Comparison of ENCODE assay signal across 1 cellular context in genomic region chr17:68820825-68821481, GRCh38.
TF ChIP-seq lines count a peak whose summit lies in the region.

No MANE protein-coding gene starts in this region.

TF ChIP-seq in HepG2, 621 proteins besides CTCF, POLR2A, EP300 and RAD21 (continued from another document and continues in another):
- TF ChIP-seq GPBP1L1 (CRISPR knock-in tag; IDR thresholded peaks at IDR 0.05) (no peak), PLSCR1 (CRISPR knock-in tag; IDR thresholded peaks at IDR 0.05; ENCODE audit: borderline replicate concordance) (no peak), MLXIP (CRISPR knock-in tag; IDR thresholded peaks at IDR 0.05; ENCODE audit: borderline replicate concordance) (peak; percentile 83), ZNF687 (CRISPR knock-in tag; IDR thresholded peaks at IDR 0.05) (peak; percentile 38; the same call in 1 of the 2 replicates), ZNF678 (CRISPR knock-in tag; IDR thresholded peaks at IDR 0.05) (no peak), PCBP1 (IDR thresholded peaks at IDR 0.05; ENCODE audit: borderline replicate concordance, low read depth, low read length) (no peak), ZNF20 (CRISPR knock-in tag; IDR thresholded peaks at IDR 0.05) (no peak), JUN (CRISPR knock-in tag; IDR thresholded peaks at IDR 0.05) (peak; percentile 79; the same call in 1 of the 2 replicates), CERS6 (CRISPR knock-in tag; IDR thresholded peaks at IDR 0.05) (no peak), SP1 (IDR thresholded peaks at IDR 0.05) (no peak), SP1 (CRISPR knock-in tag; IDR thresholded peaks at IDR 0.05) (no peak), ZBTB8A (CRISPR knock-in tag; IDR thresholded peaks at IDR 0.05; ENCODE audit: borderline replicate concordance, low read depth) (no peak), KIAA2018 (CRISPR knock-in tag; IDR thresholded peaks at IDR 0.05; ENCODE audit: borderline replicate concordance) (no peak), REL (CRISPR knock-in tag; conservative IDR thresholded peaks at IDR 0.05) (no peak), SMAD9 (CRISPR knock-in tag; IDR thresholded peaks at IDR 0.05) (no peak), FOSL2 (CRISPR knock-in tag; IDR thresholded peaks at IDR 0.05) (peak; percentile 94), SOX6 (IDR thresholded peaks at IDR 0.05) (no peak), SOX6 (CRISPR knock-in tag; IDR thresholded peaks at IDR 0.05) (peak; percentile 93), ATF2 (CRISPR knock-in tag; IDR thresholded peaks at IDR 0.05) (peak; percentile 81; the same call in 1 of the 2 replicates), FOXM1 (CRISPR knock-in tag; IDR thresholded peaks at IDR 0.05) (no peak), SYNCRIP (IDR thresholded peaks at IDR 0.05; ENCODE audit: insufficient read depth, low read depth, low read length) (no peak), HIVEP1 (CRISPR knock-in tag; IDR thresholded peaks at IDR 0.05) (no peak), PREB (CRISPR knock-in tag; IDR thresholded peaks at IDR 0.05) (no peak), PAX8 (CRISPR knock-in tag; IDR thresholded peaks at IDR 0.05; ENCODE audit: borderline replicate concordance) (0 out of 2 replicates have a peak, but pooled peaks have one; percentile 26), SIN3A (IDR thresholded peaks at IDR 0.05; ENCODE audit: borderline replicate concordance, low read depth, low read length) (no peak), YEATS2 (CRISPR knock-in tag; IDR thresholded peaks at IDR 0.05; ENCODE audit: borderline replicate concordance) (peak; percentile 71; the same call in 1 of the 2 replicates), ZNF24 (IDR thresholded peaks at IDR 0.05) (no peak), KDM6A (CRISPR knock-in tag; IDR thresholded peaks at IDR 0.05; ENCODE audit: low read depth) (peak; percentile 90), SIN3B (IDR thresholded peaks at IDR 0.05; ENCODE audit: low read length) (0 out of 2 replicates have a peak, but pooled peaks have one; percentile 40), ZXDC (CRISPR knock-in tag; IDR thresholded peaks at IDR 0.05) (no peak), ZNF460 (CRISPR knock-in tag; IDR thresholded peaks at IDR 0.05; ENCODE audit: borderline replicate concordance) (no peak), TOE1 (CRISPR knock-in tag; IDR thresholded peaks at IDR 0.05) (no peak), DDIT3 (CRISPR knock-in tag; IDR thresholded peaks at IDR 0.05) (no peak)
